Comparison of ENCODE assay signal across 10 cellular contexts in the genomic region with DNA sequence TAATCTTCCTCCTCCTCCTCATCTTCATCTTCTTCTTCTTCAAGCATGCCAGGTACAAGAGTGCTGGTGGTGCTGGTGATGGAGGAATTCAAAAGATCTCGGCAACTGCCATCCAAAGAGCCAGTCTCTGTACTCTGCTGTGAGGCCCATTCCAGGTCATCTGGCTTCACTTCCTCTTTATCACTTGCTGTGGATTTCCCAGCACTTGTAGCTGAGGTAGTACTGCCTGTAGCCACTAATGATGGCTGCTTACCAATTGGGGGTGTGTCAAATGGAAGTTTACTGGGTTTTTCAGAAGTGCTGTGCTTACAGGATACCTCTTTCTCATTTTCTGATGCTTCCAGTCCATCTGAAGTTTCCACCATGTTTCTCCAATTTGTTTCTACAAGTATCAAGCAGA. TPM values are rescaled to one million over a fixed set of nuclear protein-coding genes. Genes with fewer than 3 reads are reported as not detected.
DNase-seq lines count a peak whose midpoint lies in the region; ATAC-seq and TF ChIP-seq lines count a peak whose summit lies in the region.
"Had no signal": no experiment of that assay in that cellular context is flagged by ENCODE, and none has a peak within 500 bp of the region (broad histone marks: within the 10 kb centered on the region; RNA-seq: fewer than 3 reads in every experiment).

No MANE protein-coding gene starts in this region.

- peak; percentile 12 to 28 for DNase-seq in AML-193 (lab: John Stamatoyannopoulos, UW)
- DNase-seq in SIG-M5 treated with dmso at 0.1 percent for 504 hours (lab: John Stamatoyannopoulos, UW; ENCODE audit: unreplicated experiment): peak; percentile 55
- no peak for DNase-seq in NCI-H146 treated with DMSO at 0.1 percent for 48 hours (lab: John Stamatoyannopoulos, UW; ENCODE audit: unreplicated experiment)
- DNase-seq in activated CD4-positive, alpha-beta memory T cell treated with anti-CD3 and anti-CD28 coated beads for 36 hours: no peak
- DNase-seq in thyroid gland: no peak
- DNase-seq in HuH-7.5 (ENCODE audit: low spot score): no peak
- DNase-seq: islet precursor cell, NCI-H345 had no signal

- no peaks in the 10 kb centered on the region for H3K27me3 ChIP-seq in thyroid gland

- no peaks in the 10 kb centered on the region for H3K9me3 ChIP-seq in thyroid gland

- TF ChIP-seq CTCF in thyroid gland (IDR thresholded peaks at IDR 0.05): no peak

- no peaks in the 10 kb centered on the region for H3K4me1 Mint-ChIP-seq in activated CD4-positive, alpha-beta memory T cell treated with anti-CD3 and anti-CD28 coated beads for 36 hours (ENCODE audit: low read depth)

- peaks cover 29% of the 10 kb centered on the region for H3K36me3 Mint-ChIP-seq in activated CD4-positive, alpha-beta memory T cell treated with anti-CD3 and anti-CD28 coated beads for 36 hours

- no peak overlapping the region for H3K4me3 Mint-ChIP-seq in activated CD4-positive, alpha-beta memory T cell treated with anti-CD3 and anti-CD28 coated beads for 36 hours

- no peaks in the 10 kb centered on the region for H3K9me3 Mint-ChIP-seq in activated CD4-positive, alpha-beta memory T cell treated with anti-CD3 and anti-CD28 coated beads for 36 hours

- no peak overlapping the region for H3K27ac ChIP-seq in thyroid gland

- 92 to 94% methylated on average over 1 of the region's 1 CpG for WGBS in thyroid gland, 2 donors

- peaks cover 23 to 29% of the 10 kb centered on the region in 2 donors for H3K36me3 ChIP-seq in thyroid gland

- POLR2A ChIA-PET in activated CD4-positive, alpha-beta memory T cell treated with anti-CD3 and anti-CD28 coated beads for 36 hours (lab: Charles Lee): interaction anchor here (0.6 kb wide), 1 partner anchor 283 kb away, joined by 3 read pairs; no protein-coding TSS in a partner anchor

- peak; percentile 96 for ATAC-seq in GM19395 (IDR thresholded peaks at IDR 0.05; ENCODE audit: unreplicated experiment)
- ATAC-seq in HG03135 (IDR thresholded peaks at IDR 0.05; ENCODE audit: unreplicated experiment): peak; percentile 84

- no peak overlapping the region for H3K27ac Mint-ChIP-seq in activated CD4-positive, alpha-beta memory T cell treated with anti-CD3 and anti-CD28 coated beads for 36 hours

- no peak overlapping the region for H3K4me3 ChIP-seq in thyroid gland (replicated peaks in 1 of 3)

- CTCF ChIA-PET in activated CD4-positive, alpha-beta memory T cell treated with anti-CD3 and anti-CD28 coated beads for 36 hours (lab: Charles Lee): interaction anchor here (1.9 kb wide), 1 partner anchor 17 kb away, joined by 12 read pairs; no protein-coding TSS in a partner anchor

- no peaks in the 10 kb centered on the region for H3K27me3 Mint-ChIP-seq in activated CD4-positive, alpha-beta memory T cell treated with anti-CD3 and anti-CD28 coated beads for 36 hours

- H3K4me1 ChIP-seq in thyroid gland: no peaks in the 10 kb centered on the region

- intact Hi-C loops in activated CD4-positive, alpha-beta memory T cell treated with anti-CD3 and anti-CD28 coated beads for 36 hours (cut with micrococcal nuclease): no loop called here
- intact Hi-C loops in thyroid gland (cut with DNase I): no loop called here

- no peak for TF ChIP-seq POLR2A in thyroid gland (IDR thresholded peaks at IDR 0.05)

RNA-seq across cellular contexts. Expression of a gene that starts 28.8 kb away (rescaled TPM):
- total RNA-seq in activated CD4-positive, alpha-beta memory T cell treated with anti-CD3 and anti-CD28 coated beads for 36 hours: 1 to 10 TPM; 1.9 to 2.6 TPM
- total RNA-seq in thyroid gland: 1 to 10 TPM in 1 of 4 donors, under 1 TPM in 3; 0.13 to 1.1 (median 0.49) TPM

RNA-seq across cellular contexts. Expression of a gene that starts 53.7 kb away (rescaled TPM):
- total RNA-seq in activated CD4-positive, alpha-beta memory T cell treated with anti-CD3 and anti-CD28 coated beads for 36 hours: 10 to 100 TPM; 22.5 to 24.6 TPM
- total RNA-seq in thyroid gland: 10 to 100 TPM; 53.9 to 88.8 (median 60.9) TPM

Comparison
In these comparisons a context has a peak if more than half of its experiments do, and no peak if none do; other contexts are left out.
1. DNase-seq: peak in AML-193 (2 of 2) and SIG-M5 treated with dmso at 0.1 percent for 504 hours (single experiment); none in NCI-H146 treated with DMSO at 0.1 percent for 48 hours (single experiment), activated CD4-positive, alpha-beta memory T cell treated with anti-CD3 and anti-CD28 coated beads for 36 hours (single experiment), thyroid gland (0 of 2) and HuH-7.5 (single experiment).